ENCODE assay signal across 31 cellular contexts in the genomic region with DNA sequence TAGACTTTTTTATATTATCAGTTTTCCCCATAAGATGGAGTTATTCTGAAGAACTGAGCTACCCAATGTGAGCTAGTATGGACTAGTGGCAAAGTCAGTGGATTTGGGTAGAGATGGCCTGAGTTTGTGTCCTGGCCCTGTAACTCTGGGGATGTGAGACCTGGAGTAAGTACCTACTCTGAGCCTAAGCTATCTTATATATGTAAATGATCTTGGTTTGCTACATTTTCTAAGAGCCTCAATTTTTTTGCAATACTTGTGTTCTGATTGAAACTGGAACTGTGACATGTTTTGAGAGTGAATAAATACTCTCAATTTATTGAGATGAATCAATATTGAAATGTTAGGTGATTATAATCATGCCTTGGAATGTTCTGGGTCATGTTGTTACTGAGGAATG.
"Had no signal": no experiment of that assay in that cellular context is flagged by ENCODE, and none has a peak within 500 bp of the region (broad histone marks: within the 10 kb centered on the region; RNA-seq: fewer than 3 reads in every experiment).

No MANE protein-coding gene starts in this region.

- H3K36me3 Mint-ChIP-seq: activated CD4-positive, alpha-beta memory T cell treated with anti-CD3 and anti-CD28 coated beads for 36 hours; activated naive CD4-positive, alpha-beta T cell treated with anti-CD3 and anti-CD28 coated beads, Interleukin-2, amount 10 ng/mL, durations not matched to agents 7 days and 5 days; activated naive CD4-positive, alpha-beta T cell treated with anti-CD3 and anti-CD28 coated beads, Interleukin-2, amount 50 U/mL, for 24 hours; activated naive CD8-positive, alpha-beta T cell; activated naive CD8-positive, alpha-beta T cell treated with anti-CD3 and anti-CD28 coated beads, Interleukin-2, amount 10 ng/mL, durations not matched to agents 7 days and 5 days had no signal

- ATAC-seq: activated CD8-positive, alpha-beta T cell treated with anti-CD3 and anti-CD28 coated beads for 36 hours; activated naive CD8-positive, alpha-beta T cell treated with anti-CD3 and anti-CD28 coated beads, Interleukin-2, amount 50 U/mL, for 24 hours; body of pancreas had no signal

- DNase-seq: activated B cell treated with CpG ODN at 0.5 μM for 24 hours; activated CD4-positive, alpha-beta memory T cell treated with anti-CD3 and anti-CD28 coated beads for 36 hours; activated CD4-positive, alpha-beta T cell treated with anti-CD3 and anti-CD28 coated beads for 48 hours; activated CD4-positive, alpha-beta T cell treated with anti-CD3 and anti-CD28 coated beads, Interleukin-2, amount 10 ng/mL, durations not matched to agents 7 days and 5 days; activated CD4-positive, alpha-beta T cell treated with anti-CD3 and anti-CD28 coated beads, Interleukin-2, amount 50 U/mL, for 4 hours; activated CD4-positive, CD25-positive, alpha-beta regulatory T cell treated with anti-CD3 and anti-CD28 coated beads, Interleukin-2, amount 50 U/mL, for 72 hours; activated CD8-positive, alpha-beta memory T cell treated with anti-CD3 and anti-CD28 coated beads, Interleukin-2, amount 50 U/mL, for 4 hours; activated CD8-positive, alpha-beta T cell treated with anti-CD3 and anti-CD28 coated beads for 36 hours; activated effector memory CD4-positive, alpha-beta T cell treated with Interleukin-2 at 50 U/mL for 16 hours; activated gamma-delta T cell; activated naive CD4-positive, alpha-beta T cell treated with anti-CD3 and anti-CD28 coated beads, Interleukin-2, amount 10 ng/mL, durations not matched to agents 7 days and 5 days; activated naive CD4-positive, alpha-beta T cell treated with Interleukin-2 at 50 U/mL for 16 hours; activated naive CD8-positive, alpha-beta T cell treated with anti-CD3 and anti-CD28 coated beads, Interleukin-2, amount 10 ng/mL, durations not matched to agents 7 days and 5 days; activated naive CD8-positive, alpha-beta T cell treated with anti-CD3 and anti-CD28 coated beads, Interleukin-2, amount 50 U/mL, for 24 hours; activated T-cell treated with anti-CD3 and anti-CD28 coated beads, Interleukin-2, amount 50 U/mL, for 24 hours; activated T-cell treated with anti-CD3 and anti-CD28 coated beads, Interleukin-2, amount 50 U/mL, for 48 hours; amygdala; anterior cingulate cortex; body of pancreas; brain microvascular endothelial cell; central memory CD4-positive, alpha-beta T cell; SW 1271; T-helper 1 cell; T-helper 2 cell; T-helper 9 cell had no signal

- H3K4me1 Mint-ChIP-seq: activated B cell treated with CpG ODN at 0.5 μM for 24 hours; activated naive CD4-positive, alpha-beta T cell treated with anti-CD3 and anti-CD28 coated beads, Interleukin-2, amount 10 ng/mL, durations not matched to agents 7 days and 5 days; activated naive CD4-positive, alpha-beta T cell treated with anti-CD3 and anti-CD28 coated beads, Interleukin-2, amount 50 U/mL, for 24 hours; activated naive CD8-positive, alpha-beta T cell treated with anti-CD3 and anti-CD28 coated beads, Interleukin-2, amount 50 U/mL, for 24 hours had no signal

- H3K9me3 Mint-ChIP-seq: activated B cell treated with CpG ODN at 0.5 μM for 24 hours; activated CD4-positive, alpha-beta memory T cell treated with anti-CD3 and anti-CD28 coated beads for 36 hours; activated CD4-positive, alpha-beta T cell treated with anti-CD3 and anti-CD28 coated beads, Interleukin-2, amount 10 ng/mL, durations not matched to agents 7 days and 5 days; activated CD8-positive, alpha-beta T cell treated with anti-CD3 and anti-CD28 coated beads for 36 hours; activated naive CD4-positive, alpha-beta T cell treated with anti-CD3 and anti-CD28 coated beads, Interleukin-2, amount 10 ng/mL, durations not matched to agents 7 days and 5 days; activated naive CD4-positive, alpha-beta T cell treated with anti-CD3 and anti-CD28 coated beads, Interleukin-2, amount 50 U/mL, for 24 hours; activated naive CD8-positive, alpha-beta T cell treated with anti-CD3 and anti-CD28 coated beads, Interleukin-2, amount 10 ng/mL, durations not matched to agents 7 days and 5 days; activated naive CD8-positive, alpha-beta T cell treated with anti-CD3 and anti-CD28 coated beads, Interleukin-2, amount 50 U/mL, for 24 hours; activated T-cell treated with anti-CD3 and anti-CD28 coated beads, Interleukin-2, amount 50 U/mL, for 24 hours; activated T-helper 1 cell treated with anti-CD3 and anti-CD28 coated beads, Interleukin-12 subunit alpha, Interleukin-12 subunit beta, Interleukin-2, Interleukin-4 antibody, amounts not matched to agents 30 ng/mL and 10 ng/mL and 1 ng/mL, durations not matched to agents 14 hours and 24 hours and 36 hours; activated T-helper 2 cell treated with anti-CD3 and anti-CD28 coated beads, Interferon-gamma antibody, Interleukin-2, Interleukin-4, amounts not matched to agents 10 μg/mL and 5 μg/mL and 100 μg/mL, durations not matched to agents 14 hours and 24 hours and 36 hours; T-helper 1 cell treated with Interleukin-12 subunit alpha and Interleukin-12 subunit beta and Interleukin-4 antibody, amounts not matched to agents 30 μg/mL and 1 μg/mL, for 36 hours; T-helper 2 cell treated with Interferon-gamma antibody and Interleukin-4, amounts not matched to agents 5 μg/mL and 100 μg/mL, for 36 hours had no signal

- H3K27ac Mint-ChIP-seq: activated B cell treated with CpG ODN at 0.5 μM for 24 hours; activated CD4-positive, alpha-beta memory T cell treated with anti-CD3 and anti-CD28 coated beads for 36 hours; activated CD4-positive, alpha-beta T cell treated with anti-CD3 and anti-CD28 coated beads, Interleukin-2, amount 10 ng/mL, durations not matched to agents 7 days and 5 days; activated CD8-positive, alpha-beta T cell treated with anti-CD3 and anti-CD28 coated beads for 36 hours; activated naive CD4-positive, alpha-beta T cell treated with anti-CD3 and anti-CD28 coated beads, Interleukin-2, amount 10 ng/mL, durations not matched to agents 7 days and 5 days; activated naive CD4-positive, alpha-beta T cell treated with anti-CD3 and anti-CD28 coated beads, Interleukin-2, amount 50 U/mL, for 24 hours; activated naive CD8-positive, alpha-beta T cell; activated naive CD8-positive, alpha-beta T cell treated with anti-CD3 and anti-CD28 coated beads, Interleukin-2, amount 10 ng/mL, durations not matched to agents 7 days and 5 days; activated naive CD8-positive, alpha-beta T cell treated with anti-CD3 and anti-CD28 coated beads, Interleukin-2, amount 50 U/mL, for 24 hours; activated T-cell treated with anti-CD3 and anti-CD28 coated beads, Interleukin-2, amount 50 U/mL, for 24 hours; activated T-helper 1 cell treated with anti-CD3 and anti-CD28 coated beads, Interleukin-12 subunit alpha, Interleukin-12 subunit beta, Interleukin-2, Interleukin-4 antibody, amounts not matched to agents 30 ng/mL and 10 ng/mL and 1 ng/mL, durations not matched to agents 14 hours and 24 hours and 36 hours; activated T-helper 2 cell treated with anti-CD3 and anti-CD28 coated beads, Interferon-gamma antibody, Interleukin-2, Interleukin-4, amounts not matched to agents 10 μg/mL and 5 μg/mL and 100 μg/mL, durations not matched to agents 14 hours and 24 hours and 36 hours; T-helper 1 cell treated with Interleukin-12 subunit alpha and Interleukin-12 subunit beta and Interleukin-4 antibody, amounts not matched to agents 30 μg/mL and 1 μg/mL, for 36 hours; T-helper 2 cell treated with Interferon-gamma antibody and Interleukin-4, amounts not matched to agents 5 μg/mL and 100 μg/mL, for 36 hours had no signal

- H3K4me3 Mint-ChIP-seq: activated B cell treated with CpG ODN at 0.5 μM for 24 hours; activated CD4-positive, alpha-beta memory T cell treated with anti-CD3 and anti-CD28 coated beads for 36 hours; activated CD4-positive, alpha-beta T cell treated with anti-CD3 and anti-CD28 coated beads, Interleukin-2, amount 10 ng/mL, durations not matched to agents 7 days and 5 days; activated CD8-positive, alpha-beta T cell treated with anti-CD3 and anti-CD28 coated beads for 36 hours; activated naive CD4-positive, alpha-beta T cell treated with anti-CD3 and anti-CD28 coated beads, Interleukin-2, amount 10 ng/mL, durations not matched to agents 7 days and 5 days; activated naive CD4-positive, alpha-beta T cell treated with anti-CD3 and anti-CD28 coated beads, Interleukin-2, amount 50 U/mL, for 24 hours; activated naive CD8-positive, alpha-beta T cell; activated naive CD8-positive, alpha-beta T cell treated with anti-CD3 and anti-CD28 coated beads, Interleukin-2, amount 10 ng/mL, durations not matched to agents 7 days and 5 days; activated naive CD8-positive, alpha-beta T cell treated with anti-CD3 and anti-CD28 coated beads, Interleukin-2, amount 50 U/mL, for 24 hours; activated T-cell treated with anti-CD3 and anti-CD28 coated beads, Interleukin-2, amount 50 U/mL, for 24 hours; activated T-helper 1 cell treated with anti-CD3 and anti-CD28 coated beads, Interleukin-12 subunit alpha, Interleukin-12 subunit beta, Interleukin-2, Interleukin-4 antibody, amounts not matched to agents 30 ng/mL and 10 ng/mL and 1 ng/mL, durations not matched to agents 14 hours and 24 hours and 36 hours; T-helper 1 cell treated with Interleukin-12 subunit alpha and Interleukin-12 subunit beta and Interleukin-4 antibody, amounts not matched to agents 30 μg/mL and 1 μg/mL, for 36 hours; T-helper 2 cell treated with Interferon-gamma antibody and Interleukin-4, amounts not matched to agents 5 μg/mL and 100 μg/mL, for 36 hours had no signal
